In genomic region chr14:58285132-58285531, GRCh38 we compare ENCODE assay signal across 23 cellular contexts. TPM values are rescaled to one million over a fixed set of nuclear protein-coding genes. Genes with fewer than 3 reads are reported as not detected.
A peak's percentile ranks its signal among the peaks of the same experiment; 100 is the strongest.
DNase-seq lines count a peak whose midpoint lies in the region; ATAC-seq and TF ChIP-seq lines count a peak whose summit lies in the region.
"Had no signal": no experiment of that assay in that cellular context is flagged by ENCODE, and none has a peak within 500 bp of the region (broad histone marks: within the 10 kb centered on the region; RNA-seq: fewer than 3 reads in every experiment).

No MANE protein-coding gene starts in this region.

- peaks cover 52 to 84% (median 59%) of the 10 kb centered on the region in 4 donors for H3K4me1 Mint-ChIP-seq in CD4-positive, CD25-positive, alpha-beta regulatory T cell
- H3K4me1 Mint-ChIP-seq in CD4-positive, alpha-beta T cell (ENCODE audit: low read depth) = peaks cover 82% of the 10 kb centered on the region
- H3K4me1 Mint-ChIP-seq in activated CD4-positive, alpha-beta memory T cell treated with anti-CD3 and anti-CD28 coated beads, Interleukin-2, amount 10 ng/mL, durations not matched to agents 7 days and 5 days = peaks cover 63% of the 10 kb centered on the region
- peaks cover 67% of the 10 kb centered on the region for H3K4me1 Mint-ChIP-seq in chondrocyte (ENCODE audit: low read depth)

- POLR2A ChIA-PET in CD4-positive, alpha-beta T cell (lab: Charles Lee) = interaction anchor here (1.1 to 5.3 kb wide), 2 partner anchors 14 to 142 kb away, joined by 3 to 40 read pairs; partner anchors contain the start of genes ARID4A, KIAA0586 and TIMM9
- POLR2A ChIA-PET in activated CD4-positive, alpha-beta memory T cell treated with anti-CD3 and anti-CD28 coated beads, Interleukin-2, amount 10 ng/mL, durations not matched to agents 7 days and 5 days (lab: Charles Lee) = interaction anchor here (1.0 to 2.6 kb wide), 2 partner anchors 9 to 23 kb away, joined by 3 to 8 read pairs; no protein-coding TSS in a partner anchor

- no peaks in the 10 kb centered on the region for H3K27me3 ChIP-seq in CD4-positive, CD25-positive, alpha-beta regulatory T cell (ENCODE audit: control insufficient read depth, insufficient read depth, low read length)
- no peaks in the 10 kb centered on the region for H3K27me3 ChIP-seq in CD4-positive, alpha-beta T cell (ENCODE audit: control insufficient read depth, insufficient read depth, low read length)
- H3K27me3 ChIP-seq in SJCRH30 = no peaks in the 10 kb centered on the region
- no peaks in the 10 kb centered on the region for H3K27me3 ChIP-seq in psoas muscle (ENCODE audit: insufficient read depth in 3 of 3, low read length in 2 of 3)
- H3K27me3 ChIP-seq: dorsolateral prefrontal cortex had no signal

- TF ChIP-seq CTCF in CD4-positive, alpha-beta T cell (IDR thresholded peaks at IDR 0.05) = no peak
- TF ChIP-seq CTCF in chondrocyte (IDR thresholded peaks at IDR 0.05) (no peak), psoas muscle (IDR thresholded peaks at IDR 0.05) (no peak)

- H3K27me3 Mint-ChIP-seq in CD4-positive, CD25-positive, alpha-beta regulatory T cell = no peaks in the 10 kb centered on the region
- no peaks in the 10 kb centered on the region for H3K27me3 Mint-ChIP-seq in CD4-positive, alpha-beta T cell
- H3K27me3 Mint-ChIP-seq in activated CD4-positive, alpha-beta memory T cell treated with anti-CD3 and anti-CD28 coated beads, Interleukin-2, amount 10 ng/mL, durations not matched to agents 7 days and 5 days = no peaks in the 10 kb centered on the region
- H3K27me3 Mint-ChIP-seq in chondrocyte (ENCODE audit: low read depth) = no peaks in the 10 kb centered on the region

- peaks cover 67% of the 10 kb centered on the region for H3K36me3 Mint-ChIP-seq in CD4-positive, CD25-positive, alpha-beta regulatory T cell
- peaks cover 94% of the 10 kb centered on the region for H3K36me3 Mint-ChIP-seq in CD4-positive, alpha-beta T cell (ENCODE audit: low read depth)
- peaks cover 78% of the 10 kb centered on the region for H3K36me3 Mint-ChIP-seq in activated CD4-positive, alpha-beta memory T cell treated with anti-CD3 and anti-CD28 coated beads, Interleukin-2, amount 10 ng/mL, durations not matched to agents 7 days and 5 days (ENCODE audit: low read depth)
- H3K36me3 Mint-ChIP-seq in chondrocyte (ENCODE audit: low read depth) = peaks cover 40% of the 10 kb centered on the region

- ATAC-seq in CD4-positive, CD25-positive, alpha-beta regulatory T cell (ENCODE audit: low read depth in 2 of 2) = no peak
- no peak for ATAC-seq in CD4-positive, alpha-beta T cell (ENCODE audit: poor library complexity)
- ATAC-seq in psoas muscle (no peak), HG03460 (IDR thresholded peaks at IDR 0.05; ENCODE audit: unreplicated experiment) (no peak)

- no peak overlapping the region for H3K27ac ChIP-seq in CD4-positive, CD25-positive, alpha-beta regulatory T cell (ENCODE audit: insufficient read depth, low read length, poor library complexity, severe bottlenecking)
- H3K27ac ChIP-seq in CD4-positive, alpha-beta T cell (ENCODE audit: low read depth, low read length) = no peak overlapping the region
- H3K27ac ChIP-seq in SJCRH30 (no peak overlapping the region), psoas muscle (no peak overlapping the region)
- H3K27ac ChIP-seq: C4-2B, dorsolateral prefrontal cortex, prostate gland, SK-N-MC had no signal

- no peak overlapping the region for H3K4me3 ChIP-seq in CD4-positive, CD25-positive, alpha-beta regulatory T cell (ENCODE audit: low read depth, low read length)
- H3K4me3 ChIP-seq in SJCRH30 (no peak overlapping the region), psoas muscle (no peak overlapping the region)
- H3K4me3 ChIP-seq: dorsolateral prefrontal cortex, prostate gland, SK-N-MC had no signal

- no peaks in the 10 kb centered on the region for H3K9me3 ChIP-seq in CD4-positive, CD25-positive, alpha-beta regulatory T cell (ENCODE audit: control insufficient read depth in 2 of 2, low read length in 2 of 2)
- no peaks in the 10 kb centered on the region for H3K9me3 ChIP-seq in CD4-positive, alpha-beta T cell (ENCODE audit: control insufficient read depth, low read length)
- H3K9me3 ChIP-seq in SJCRH30 (replicated peaks) (no peaks in the 10 kb centered on the region), psoas muscle (no peaks in the 10 kb centered on the region)
- H3K9me3 ChIP-seq: prostate gland had no signal

- no peak for DNase-seq in CD4-positive, CD25-positive, alpha-beta regulatory T cell
- no peak for DNase-seq in CD4-positive, alpha-beta T cell
- DNase-seq in activated CD4-positive, alpha-beta memory T cell treated with anti-CD3 and anti-CD28 coated beads, Interleukin-2, amount 10 ng/mL, durations not matched to agents 7 days and 5 days = no peak
- DNase-seq in chondrocyte (ENCODE audit: low spot score) = no peak
- DNase-seq in SJCRH30 = no peak
- no peak for DNase-seq in psoas muscle
- no peak for DNase-seq in COLO829 (ENCODE audit: low spot score)
- DNase-seq: activated naive CD4-positive, alpha-beta T cell treated with anti-CD3 and anti-CD28 coated beads, Interleukin-2, amount 50 U/mL, for 16 hours; caudate nucleus; dorsolateral prefrontal cortex; hippocampal formation; Karpas-422; mesenchymal stem cell; NCI-H1436 treated with DMSO at 0.1 percent for 48 hours; NCI-H2107; NCI-H446 treated with DMSO at 0.1 percent for 48 hours; OCI-M1; stimulated activated CD4-positive, alpha-beta T cell treated with anti-CD3 and anti-CD28 coated beads, Interleukin-15, amount 100 ng/mL, for 24 hours; stimulated activated naive CD4-positive, alpha-beta T cell treated with Interleukin-2 at 50 U/mL for 16 hours had no signal

- H3K9me3 Mint-ChIP-seq in CD4-positive, CD25-positive, alpha-beta regulatory T cell = no peaks in the 10 kb centered on the region
- no peaks in the 10 kb centered on the region for H3K9me3 Mint-ChIP-seq in CD4-positive, alpha-beta T cell
- no peaks in the 10 kb centered on the region for H3K9me3 Mint-ChIP-seq in activated CD4-positive, alpha-beta memory T cell treated with anti-CD3 and anti-CD28 coated beads, Interleukin-2, amount 10 ng/mL, durations not matched to agents 7 days and 5 days
- H3K9me3 Mint-ChIP-seq in chondrocyte (ENCODE audit: low read depth) = no peaks in the 10 kb centered on the region

- CTCF ChIA-PET in CD4-positive, alpha-beta T cell (lab: Charles Lee) = no interaction called here
- CTCF ChIA-PET in activated CD4-positive, alpha-beta memory T cell treated with anti-CD3 and anti-CD28 coated beads, Interleukin-2, amount 10 ng/mL, durations not matched to agents 7 days and 5 days (lab: Charles Lee) = no interaction called here

- peaks cover 19% of the 10 kb centered on the region for H3K4me1 ChIP-seq in CD4-positive, CD25-positive, alpha-beta regulatory T cell (ENCODE audit: control insufficient read depth, insufficient read depth, low read length, poor library complexity, severe bottlenecking)
- H3K4me1 ChIP-seq in SJCRH30 (peaks cover 4% of the 10 kb centered on the region), psoas muscle (peaks cover 37% of the 10 kb centered on the region)
- H3K4me1 ChIP-seq: prostate gland had no signal

- intact Hi-C loops in CD4-positive, alpha-beta T cell (cut with DNase I, micrococcal nuclease) = no loop called here
- intact Hi-C loops in psoas muscle (cut with DNase I) = no loop called here

- H3K27ac Mint-ChIP-seq in CD4-positive, CD25-positive, alpha-beta regulatory T cell = peak overlapping the region in 2 of 3 donors; percentile 6 to 80
- H3K27ac Mint-ChIP-seq in CD4-positive, alpha-beta T cell = peak overlapping the region; percentile 65
- peak overlapping the region; percentile 50 for H3K27ac Mint-ChIP-seq in activated CD4-positive, alpha-beta memory T cell treated with anti-CD3 and anti-CD28 coated beads, Interleukin-2, amount 10 ng/mL, durations not matched to agents 7 days and 5 days
- H3K27ac Mint-ChIP-seq in chondrocyte (ENCODE audit: unreplicated experiment) = peak overlapping the region; percentile 15

- WGBS in psoas muscle, 3 donors = 97 to 98% (median 98%) methylated on average over 4 of the region's 4 CpGs

- peak overlapping the region in 1 of 4 donors; percentile 6 for H3K4me3 Mint-ChIP-seq in CD4-positive, CD25-positive, alpha-beta regulatory T cell
- H3K4me3 Mint-ChIP-seq in CD4-positive, alpha-beta T cell = no peak overlapping the region
- no peak overlapping the region for H3K4me3 Mint-ChIP-seq in activated CD4-positive, alpha-beta memory T cell treated with anti-CD3 and anti-CD28 coated beads, Interleukin-2, amount 10 ng/mL, durations not matched to agents 7 days and 5 days
- no peak overlapping the region for H3K4me3 Mint-ChIP-seq in chondrocyte (ENCODE audit: unreplicated experiment)

- H3K36me3 ChIP-seq in CD4-positive, CD25-positive, alpha-beta regulatory T cell (ENCODE audit: control insufficient read depth, insufficient read depth, low read length) = peaks cover 71% of the 10 kb centered on the region
- H3K36me3 ChIP-seq in SJCRH30 = peaks cover 73% of the 10 kb centered on the region
- peaks cover 2 to 81% of the 10 kb centered on the region in 2 donors for H3K36me3 ChIP-seq in psoas muscle (ENCODE audit: insufficient read depth in 1 of 2, low read depth in 1 of 2)
- H3K36me3 ChIP-seq: prostate gland had no signal

RNA-seq across cellular contexts. Expression of gene ARID4A, which starts 13.2 kb away (rescaled TPM):
- total RNA-seq in CD4-positive, CD25-positive, alpha-beta regulatory T cell = 102 TPM
- 10 to 100 TPM; 23.3 to 30.4 (median 24.8) TPM for polyA plus RNA-seq in CD4-positive, CD25-positive, alpha-beta regulatory T cell
- total RNA-seq in CD4-positive, alpha-beta T cell = 10 to 100 TPM; 89.6 to 94.7 TPM
- total RNA-seq in activated CD4-positive, alpha-beta memory T cell treated with anti-CD3 and anti-CD28 coated beads, Interleukin-2, amount 10 ng/mL, durations not matched to agents 7 days and 5 days = 10 to 100 TPM; 37.9 to 41.7 TPM
- 14.0 to 23.7 TPM (median 19.1 TPM) in 3 replicates for total RNA-seq in chondrocyte
- 11.0 and 12.7 TPM in 2 replicates for total RNA-seq in SJCRH30 (2014; rRNA removed; shearing (Covaris generic))
- 10 to 100 TPM in 1 of 4 donors, 1 to 10 TPM in 3; 7.1 to 11.0 (median 8.3) TPM for total RNA-seq in psoas muscle
- 1 to 10 TPM; 1.7 to 8.1 (median 3.0) TPM for polyA plus RNA-seq in psoas muscle

RNA-seq across cellular contexts. Expression of gene PSMA3, which starts 40.5 kb away (rescaled TPM):
- 137 TPM for total RNA-seq in CD4-positive, CD25-positive, alpha-beta regulatory T cell
- polyA plus RNA-seq in CD4-positive, CD25-positive, alpha-beta regulatory T cell = 100 to 1,000 TPM; 187 to 218 (median 191) TPM
- total RNA-seq in CD4-positive, alpha-beta T cell = 100 to 1,000 TPM; 104 to 108 TPM
- total RNA-seq in activated CD4-positive, alpha-beta memory T cell treated with anti-CD3 and anti-CD28 coated beads, Interleukin-2, amount 10 ng/mL, durations not matched to agents 7 days and 5 days = 100 to 1,000 TPM; 243 to 259 TPM
- 132 to 162 TPM (median 136 TPM) in 3 replicates for total RNA-seq in chondrocyte
- 183 and 193 TPM in 2 replicates for total RNA-seq in SJCRH30 (2014; rRNA removed; shearing (Covaris generic))
- 100 to 1,000 TPM; 136 to 238 (median 211) TPM for total RNA-seq in psoas muscle
- polyA plus RNA-seq in psoas muscle = 100 to 1,000 TPM; 235 to 466 (median 274) TPM

Comparison
In these comparisons a context has a peak if more than half of its experiments do, and no peak if none do; other contexts are left out.
1. H3K27ac Mint-ChIP-seq: peak in every context shown above with its lines; median percentile 65 in CD4-positive, alpha-beta T cell; 50 in activated CD4-positive, alpha-beta memory T cell treated with anti-CD3 and anti-CD28 coated beads, Interleukin-2, amount 10 ng/mL, durations not matched to agents 7 days and 5 days; 43 in CD4-positive, CD25-positive, alpha-beta regulatory T cell; 15 in chondrocyte.